In the genomic region with DNA sequence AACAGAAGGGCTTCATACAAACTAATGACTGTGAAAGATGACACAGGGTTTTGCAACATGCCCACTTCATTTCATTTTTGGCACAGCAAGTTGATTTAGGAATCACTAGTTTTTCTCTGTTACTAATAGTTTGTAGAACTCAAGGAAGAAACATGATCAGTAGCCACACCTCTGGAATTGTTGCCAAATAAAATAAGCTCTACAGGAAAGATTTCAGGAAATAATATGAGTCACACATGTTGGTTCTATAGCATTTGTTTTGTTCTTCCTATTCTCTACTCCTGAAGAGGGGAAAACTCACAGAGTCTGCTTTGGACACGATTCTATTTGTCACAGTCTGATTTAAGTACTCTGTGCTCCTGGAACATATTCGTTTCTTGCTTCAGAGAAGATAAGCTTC, we compare ENCODE assay signal across 21 cellular contexts.
DNase-seq lines count a peak whose midpoint lies in the region; ATAC-seq, FAIRE-seq and TF ChIP-seq lines count a peak whose summit lies in the region.
"Had no signal": no experiment of that assay in that cellular context is flagged by ENCODE, and none has a peak within 500 bp of the region (broad histone marks: within the 10 kb centered on the region; RNA-seq: fewer than 3 reads in every experiment).

No MANE protein-coding gene starts in this region.

- no peak overlapping the region for H2AFZ ChIP-seq in trophoblast cell (ENCODE audit: insufficient read depth, low read length, poor library complexity)

- H3K9me3 ChIP-seq in MG63 (peaks cover 2% of the 10 kb centered on the region; the same call in 1 of the 2 replicates), trophoblast cell (ENCODE audit: insufficient read depth, low read depth, low read length) (no peaks in the 10 kb centered on the region)
- H3K9me3 ChIP-seq: A549, lower lobe of right lung, Peyer's patch, psoas muscle had no signal

- FAIRE-seq in bronchial epithelial cell (lab: Jason Lieb, UNC) = no peak
- FAIRE-seq: A549 had no signal

- H3K4ac ChIP-seq in trophoblast cell (ENCODE audit: low read depth, low read length) = no peak overlapping the region

- H3K36me3 ChIP-seq in MG63 = no peaks in the 10 kb centered on the region
- H3K36me3 ChIP-seq in bronchial epithelial cell (ENCODE audit: control insufficient read depth, insufficient read depth, low read length) = no peaks in the 10 kb centered on the region
- no peaks in the 10 kb centered on the region for H3K36me3 ChIP-seq in trophoblast cell (ENCODE audit: control insufficient read depth in 1 of 2, insufficient read depth in 2 of 2, low read length in 2 of 2)
- H3K36me3 ChIP-seq: lower lobe of right lung, Peyer's patch had no signal

- no peak overlapping the region for H3K27ac Mint-ChIP-seq in CD14-positive monocyte
- H3K27ac Mint-ChIP-seq: activated CD8-positive, alpha-beta T cell treated with anti-CD3 and anti-CD28 coated beads, Interleukin-2, amount 10 ng/mL, durations not matched to agents 7 days and 5 days; activated T-helper 17 cell treated with anti-CD3 and anti-CD28 coated beads, Interleukin-2, amount 50 U/mL, for 72 hours; naive B cell had no signal

- no peak overlapping the region for H3K4me2 ChIP-seq in trophoblast cell (ENCODE audit: low read length)
- H3K4me2 ChIP-seq: A549 had no signal

- H2BK5ac ChIP-seq in trophoblast cell (ENCODE audit: low read depth, low read length, poor library complexity) = no peak overlapping the region

- H3K9ac ChIP-seq in trophoblast cell (ENCODE audit: low read length) = no peak overlapping the region

- H3K36me3 Mint-ChIP-seq in CD14-positive monocyte = no peaks in the 10 kb centered on the region
- H3K36me3 Mint-ChIP-seq: naive B cell had no signal

- H2BK12ac ChIP-seq in trophoblast cell (ENCODE audit: low read length) = no peak overlapping the region

- DNase-seq in A172 (ENCODE audit: low spot score) = peak; percentile 57
- peak; percentile 15 for DNase-seq in MG63
- DNase-seq in bronchial epithelial cell (ENCODE audit: low read depth) = peak; percentile 72
- DNase-seq in foreskin keratinocyte = peak; percentile 49 to 75
- no peak for DNase-seq in CD14-positive monocyte (ENCODE audit: low spot score)
- no peak for DNase-seq in trophoblast cell
- DNase-seq in cerebellar cortex (ENCODE audit: low spot score) = no peak
- DNase-seq: activated CD8-positive, alpha-beta T cell treated with anti-CD3 and anti-CD28 coated beads, Interleukin-2, amount 10 ng/mL, durations not matched to agents 7 days and 5 days; foreskin melanocyte; lower lobe of right lung; naive B cell; NCI-H2081; Peyer's patch; psoas muscle; stimulated activated CD4-positive, alpha-beta T cell treated with anti-CD3 and anti-CD28 coated beads, Interleukin-15, amount 100 ng/mL, for 24 hours; stimulated activated naive CD4-positive, alpha-beta T cell treated with Interleukin-2 at 50 U/mL for 16 hours had no signal

- no peak overlapping the region for H2BK120ac ChIP-seq in trophoblast cell (ENCODE audit: insufficient read depth, low read length, poor library complexity)

- H3K27me3 ChIP-seq in MG63 (no peaks in the 10 kb centered on the region), bronchial epithelial cell (ENCODE audit: control insufficient read depth, insufficient read depth, low read length) (no peaks in the 10 kb centered on the region), foreskin keratinocyte (no peaks in the 10 kb centered on the region), trophoblast cell (ENCODE audit: insufficient read depth, low read length) (no peaks in the 10 kb centered on the region)
- H3K27me3 ChIP-seq: Peyer's patch had no signal

- peaks cover 0 to 10% (median 4%) of the 10 kb centered on the region in 7 donors for H3K9me3 Mint-ChIP-seq in CD14-positive monocyte

- intact Hi-C loops in CD14-positive monocyte (cut with micrococcal nuclease) = no loop called here

- H2AK5ac ChIP-seq in trophoblast cell (ENCODE audit: low read length) = no peak overlapping the region

- no peaks in the 10 kb centered on the region for H3K79me1 ChIP-seq in trophoblast cell (ENCODE audit: low read length)

- H3K23ac ChIP-seq in trophoblast cell (ENCODE audit: low read length) = no peak overlapping the region

- H4K12ac ChIP-seq in trophoblast cell (ENCODE audit: low read depth, low read length) = no peak overlapping the region

- ATAC-seq in foreskin keratinocyte (peak; percentile 29), HG03378 (IDR thresholded peaks at IDR 0.05; ENCODE audit: unreplicated experiment) (no peak)
- ATAC-seq: A549; activated CD8-positive, alpha-beta T cell treated with anti-CD3 and anti-CD28 coated beads, Interleukin-2, amount 10 ng/mL, durations not matched to agents 7 days and 5 days; activated T-helper 17 cell treated with anti-CD3 and anti-CD28 coated beads, Interleukin-2, amount 50 U/mL, for 72 hours; lower lobe of right lung; psoas muscle had no signal

- no peaks in the 10 kb centered on the region for H3K79me2 ChIP-seq in trophoblast cell (ENCODE audit: control insufficient read depth, insufficient read depth, low read length, poor library complexity)

- H4K91ac ChIP-seq in trophoblast cell (ENCODE audit: low read depth, low read length) = no peak overlapping the region

- H3K4me1 Mint-ChIP-seq in CD14-positive monocyte = no peaks in the 10 kb centered on the region
- H3K4me1 Mint-ChIP-seq: activated T-helper 17 cell treated with anti-CD3 and anti-CD28 coated beads, Interleukin-2, amount 50 U/mL, for 72 hours; naive B cell had no signal

- no peak overlapping the region for H3K14ac ChIP-seq in trophoblast cell (ENCODE audit: low read length)

- peaks cover 0 to 1% (median 0%) of the 10 kb centered on the region in 3 donors for H3K27me3 Mint-ChIP-seq in CD14-positive monocyte (ENCODE audit: low read depth in 3 of 3)
- H3K27me3 Mint-ChIP-seq: activated T-helper 17 cell treated with anti-CD3 and anti-CD28 coated beads, Interleukin-2, amount 50 U/mL, for 72 hours; naive B cell had no signal

- no peak overlapping the region for H3K18ac ChIP-seq in trophoblast cell (ENCODE audit: low read length)

- TF ChIP-seq CTCF in bronchial epithelial cell (IDR thresholded peaks at IDR 0.05; ENCODE audit: insufficient read depth, low read length, severe bottlenecking) (no peak), foreskin keratinocyte (conservative IDR thresholded peaks at IDR 0.05) (no peak), CD14-positive monocyte (IDR thresholded peaks at IDR 0.05) (no peak)

- H3K4me1 ChIP-seq in foreskin keratinocyte = no peaks in the 10 kb centered on the region
- H3K4me1 ChIP-seq in trophoblast cell (ENCODE audit: control insufficient read depth in 1 of 2, insufficient read depth in 2 of 2, low read length in 2 of 2) = no peaks in the 10 kb centered on the region
- H3K4me1 ChIP-seq: A549, lower lobe of right lung, Peyer's patch, psoas muscle had no signal

- H4K8ac ChIP-seq in trophoblast cell (ENCODE audit: low read depth, low read length) = no peak overlapping the region

- H3K4me3 Mint-ChIP-seq in CD14-positive monocyte = no peak overlapping the region
- H3K4me3 Mint-ChIP-seq: activated CD8-positive, alpha-beta T cell treated with anti-CD3 and anti-CD28 coated beads, Interleukin-2, amount 10 ng/mL, durations not matched to agents 7 days and 5 days; activated T-helper 17 cell treated with anti-CD3 and anti-CD28 coated beads, Interleukin-2, amount 50 U/mL, for 72 hours; naive B cell had no signal

- no CpG with 5 or more reads among the region's 2 CpGs for WGBS in trophoblast cell (ENCODE audit: extremely low coverage, insufficient coverage, insufficient read length)

- H3K4me3 ChIP-seq in MG63 = no peak overlapping the region
- H3K4me3 ChIP-seq in bronchial epithelial cell (ENCODE audit: low read depth, low read length) = no peak overlapping the region
- H3K4me3 ChIP-seq in trophoblast cell (ENCODE audit: low read depth, low read length) = no peak overlapping the region
- H3K4me3 ChIP-seq: A549, lower lobe of right lung, Peyer's patch, psoas muscle had no signal

- H3K27ac ChIP-seq in foreskin keratinocyte (no peak overlapping the region), trophoblast cell (ENCODE audit: low read depth, low read length) (no peak overlapping the region)
- H3K27ac ChIP-seq: A549, C4-2B, lower lobe of right lung, Peyer's patch, psoas muscle, VCaP had no signal

Comparison
In these comparisons a context has a peak if more than half of its experiments do, and no peak if none do; other contexts are left out.
1. DNase-seq: peak in A172 (single experiment), MG63 (single experiment), bronchial epithelial cell (single experiment) and foreskin keratinocyte (2 of 2); none in CD14-positive monocyte (single experiment), trophoblast cell (0 of 2) and cerebellar cortex (single experiment).